8 cellular contexts compared by ENCODE assay signal in genomic region chr16:1825864-1826690, GRCh38. TPM values are rescaled to one million over a fixed set of nuclear protein-coding genes. Genes with fewer than 3 reads are reported as not detected.
DNase-seq lines count a peak whose midpoint lies in the region; ATAC-seq and TF ChIP-seq lines count a peak whose summit lies in the region.

No MANE protein-coding gene starts in this region.

- no peaks in the 10 kb centered on the region for H3K36me3 Mint-ChIP-seq in IgD-negative memory B cell
- H3K36me3 Mint-ChIP-seq in activated B cell treated with CpG ODN at 0.5 μM for 24 hours (ENCODE audit: low read depth), result peaks cover 12% of the 10 kb centered on the region

- H3K4me1 Mint-ChIP-seq in IgD-negative memory B cell, result peaks cover 12 to 34% (median 13%) of the 10 kb centered on the region in 3 donors
- peaks cover 39% of the 10 kb centered on the region for H3K4me1 Mint-ChIP-seq in activated B cell treated with CpG ODN at 0.5 μM for 24 hours

- peaks cover 8% of the 10 kb centered on the region for H3K36me3 ChIP-seq in colonic mucosa

- H3K4me3 Mint-ChIP-seq in IgD-negative memory B cell, result peak overlapping the region; percentile 77 to 96 (median 84)
- peak overlapping the region; percentile 76 for H3K4me3 Mint-ChIP-seq in activated B cell treated with CpG ODN at 0.5 μM for 24 hours

- intact Hi-C loops in activated B cell treated with CpG ODN at 0.5 μM for 24 hours (cut with micrococcal nuclease) (loop anchor here (1.0 to 2.0 kb wide), 4 partner anchors 44 to 213 kb away; partner anchors contain the start of genes CRAMP1, IFT140, MAPK8IP3 and MRPS34), colonic mucosa (cut with DNase I) (no loop called here), lower leg skin (cut with DNase I; ENCODE audit: low total_unique reads) (no loop called here)

- H3K27ac Mint-ChIP-seq in IgD-negative memory B cell, result peak overlapping the region; percentile 67 to 97 (median 97)
- H3K27ac Mint-ChIP-seq in activated B cell treated with CpG ODN at 0.5 μM for 24 hours, result peak overlapping the region; percentile 65

- H3K4me3 ChIP-seq in colonic mucosa (peak overlapping the region; percentile 92), lower leg skin (ENCODE audit: low read depth, poor library complexity, severe bottlenecking) (peak overlapping the region; percentile 62)

- H3K27me3 Mint-ChIP-seq in IgD-negative memory B cell (no peaks in the 10 kb centered on the region), activated B cell treated with CpG ODN at 0.5 μM for 24 hours (no peaks in the 10 kb centered on the region)

- peak overlapping the region; percentile 68 to 91 for H3K9ac ChIP-seq in colonic mucosa (ENCODE audit: low read depth in 2 of 2, low read length in 2 of 2)

- WGBS in lower leg skin, 2 donors, result 1% methylated on average over 35 to 38 of the region's 96 CpGs

- H3K27ac ChIP-seq in colonic mucosa, result peak overlapping the region; percentile 80

- CTCF ChIA-PET in GM10248 (lab: Yijun Ruan, JAX) (interaction anchor here (1.0 kb wide), 1 partner anchor 43 kb away, joined by 3 read pairs; the partner anchor contains the start of genes NUBP2 and SPSB3), activated B cell treated with CpG ODN at 0.5 μM for 24 hours (lab: Charles Lee) (interaction anchor here (1.6 kb wide), 1 partner anchor 43 kb away, joined by 3 read pairs; the partner anchor contains the start of gene NUBP2)

- peaks cover 24% of the 10 kb centered on the region for H3K4me1 ChIP-seq in colonic mucosa

- H3K9me3 Mint-ChIP-seq in IgD-negative memory B cell (no peaks in the 10 kb centered on the region), activated B cell treated with CpG ODN at 0.5 μM for 24 hours (no peaks in the 10 kb centered on the region)

- H3K9me3 ChIP-seq in colonic mucosa, result no peaks in the 10 kb centered on the region

- POLR2A ChIA-PET in GM10248 (lab: Yijun Ruan, JAX), result no interaction called here
- POLR2A ChIA-PET in activated B cell treated with CpG ODN at 0.5 μM for 24 hours (lab: Charles Lee), result interaction anchor here (0.5 to 2.3 kb wide), 4 partner anchors 43 to 532 kb away, joined by 3 to 20 read pairs (median 6); partner anchors contain the start of genes MAPK8IP3, NME3, NUBP2 and SPSB3

- TF ChIP-seq CTCF in GM10248 (IDR thresholded peaks at IDR 0.05; ENCODE audit: control extremely low read depth, extremely low read depth, low read depth, missing control alignments) (no peak), activated B cell treated with CpG ODN at 0.5 μM for 24 hours (IDR thresholded peaks at IDR 0.05) (no peak), colonic mucosa (IDR thresholded peaks at IDR 0.05) (no peak), lower leg skin (IDR thresholded peaks at IDR 0.05) (no peak)

- DNase-seq in GM10248 (ENCODE audit: extremely low spot score), result peak; percentile 88
- DNase-seq in activated B cell treated with CpG ODN at 0.5 μM for 24 hours, result no peak
- DNase-seq in colonic mucosa, result peak; percentile 45
- DNase-seq in lower leg skin (ENCODE audit: low spot score in 2 of 2), result peak in 1 of 2 donors; percentile 80
- peak; percentile 15 to 69 (median 47) for DNase-seq in stimulated activated CD4-positive, alpha-beta T cell treated with anti-CD3 and anti-CD28 coated beads, TNF-alpha, amount 100 ng/mL, for 24 hours (ENCODE audit: low read depth in 3 of 3)
- no peak for DNase-seq in NCI-H446 treated with DMSO at 0.1 percent for 48 hours (lab: John Stamatoyannopoulos, UW)

- ATAC-seq in GM21619 (IDR thresholded peaks at IDR 0.05; ENCODE audit: unreplicated experiment) (peak; percentile 40), activated B cell treated with CpG ODN at 0.5 μM for 24 hours (ENCODE audit: low read depth) (peak; percentile 72)

- H3K27me3 ChIP-seq in colonic mucosa, result no peaks in the 10 kb centered on the region

- no peak for TF ChIP-seq POLR2A in lower leg skin (IDR thresholded peaks at IDR 0.05)

RNA-seq across cellular contexts. Expression of gene HAGH, which starts 0.5 kb away (rescaled TPM):
- 31.6 TPM for polyA plus RNA-seq in IgD-negative memory B cell
- 19.0 and 19.5 TPM in 2 replicates for total RNA-seq in activated B cell treated with CpG ODN at 0.5 μM for 24 hours
- total RNA-seq in colonic mucosa, result 10 to 100 TPM; 61.9 to 64.7 TPM
- total RNA-seq in lower leg skin, result 100 to 1,000 TPM in 1 of 4 donors, 10 to 100 TPM in 3; 57.8 to 104 (median 89.0) TPM

RNA-seq across cellular contexts. Expression of gene FAHD1, which starts 0.9 kb away (rescaled TPM):
- 19.0 TPM for polyA plus RNA-seq in IgD-negative memory B cell
- total RNA-seq in activated B cell treated with CpG ODN at 0.5 μM for 24 hours (10.2 and 10.4 TPM in 2 replicates), colonic mucosa (10 to 100 TPM; 55.5 to 73.9 TPM), lower leg skin (10 to 100 TPM; 46.2 to 89.0 (median 62.3) TPM)

RNA-seq across cellular contexts. Expression of gene IGFALS, which starts 32.6 kb away (rescaled TPM):
- not detected for polyA plus RNA-seq in IgD-negative memory B cell
- total RNA-seq in activated B cell treated with CpG ODN at 0.5 μM for 24 hours, result not detected in 2 replicates
- total RNA-seq in colonic mucosa, result 1 to 10 TPM; 5.7 to 7.0 TPM
- under 1 TPM; 0.59 to 0.69 (median 0.64) TPM for total RNA-seq in lower leg skin

RNA-seq across cellular contexts. Expression of gene NUBP2, which starts 43.3 kb away (rescaled TPM):
- 76.9 TPM for polyA plus RNA-seq in IgD-negative memory B cell
- total RNA-seq in activated B cell treated with CpG ODN at 0.5 μM for 24 hours (53.7 and 54.2 TPM in 2 replicates), colonic mucosa (10 to 100 TPM; 30.0 to 72.8 TPM), lower leg skin (100 to 1,000 TPM in 1 of 4 donors, 10 to 100 TPM in 3; 79.7 to 108 (median 91.3) TPM)

RNA-seq across cellular contexts. Expression of gene SPSB3, which starts 43.7 kb away (rescaled TPM):
- polyA plus RNA-seq in IgD-negative memory B cell, result 55.2 TPM
- total RNA-seq in activated B cell treated with CpG ODN at 0.5 μM for 24 hours (36.4 and 40.3 TPM in 2 replicates), colonic mucosa (10 to 100 TPM; 32.7 to 35.9 TPM), lower leg skin (100 to 1,000 TPM; 146 to 238 (median 172) TPM)

Comparison
In these comparisons a context has a peak if more than half of its experiments do, and no peak if none do; other contexts are left out.
1. DNase-seq: peak in GM10248 (single experiment), colonic mucosa (single experiment) and stimulated activated CD4-positive, alpha-beta T cell treated with anti-CD3 and anti-CD28 coated beads, TNF-alpha, amount 100 ng/mL, for 24 hours (3 of 3); none in activated B cell treated with CpG ODN at 0.5 μM for 24 hours (single experiment) and NCI-H446 treated with DMSO at 0.1 percent for 48 hours (single experiment).